In genomic region chr10:97280783-97281182, GRCh38 we compare ENCODE assay signal across 18 cellular contexts. TPM values are rescaled to one million over a fixed set of nuclear protein-coding genes. Genes with fewer than 3 reads are reported as not detected.
A peak's percentile ranks its signal among the peaks of the same experiment; 100 is the strongest.
DNase-seq lines count a peak whose midpoint lies in the region; ATAC-seq and TF ChIP-seq lines count a peak whose summit lies in the region.
"Had no signal": no experiment of that assay in that cellular context is flagged by ENCODE, and none has a peak within 500 bp of the region (broad histone marks: within the 10 kb centered on the region; RNA-seq: fewer than 3 reads in every experiment).

No MANE protein-coding gene starts in this region.

- H3K4me3 ChIP-seq in heart left ventricle, result no peak overlapping the region
- H3K4me3 ChIP-seq: MG63 had no signal

- H3K27ac Mint-ChIP-seq in activated naive CD4-positive, alpha-beta T cell treated with anti-CD3 and anti-CD28 coated beads, Interleukin-2, amount 50 U/mL, for 24 hours, result peak overlapping the region; percentile 17
- peak overlapping the region in 4 of 7 donors; percentile 37 to 74 (median 68) for H3K27ac Mint-ChIP-seq in CD14-positive monocyte

- no peak overlapping the region for H3K4me3 Mint-ChIP-seq in activated naive CD4-positive, alpha-beta T cell treated with anti-CD3 and anti-CD28 coated beads, Interleukin-2, amount 50 U/mL, for 24 hours
- H3K4me3 Mint-ChIP-seq in CD14-positive monocyte, result no peak overlapping the region
- H3K4me3 Mint-ChIP-seq: H9 had no signal

- H3K27me3 Mint-ChIP-seq in activated naive CD4-positive, alpha-beta T cell treated with anti-CD3 and anti-CD28 coated beads, Interleukin-2, amount 50 U/mL, for 24 hours, result no peaks in the 10 kb centered on the region
- no peaks in the 10 kb centered on the region for H3K27me3 Mint-ChIP-seq in CD14-positive monocyte (ENCODE audit: low read depth in 3 of 3)

- no peaks in the 10 kb centered on the region for H3K9me3 Mint-ChIP-seq in activated naive CD4-positive, alpha-beta T cell treated with anti-CD3 and anti-CD28 coated beads, Interleukin-2, amount 50 U/mL, for 24 hours
- H3K9me3 Mint-ChIP-seq in CD14-positive monocyte, result no peaks in the 10 kb centered on the region
- H3K9me3 Mint-ChIP-seq: H9 had no signal

- no peaks in the 10 kb centered on the region for H3K9me3 ChIP-seq in heart left ventricle
- H3K9me3 ChIP-seq: MG63 had no signal

- H3K36me3 ChIP-seq in heart left ventricle, result no peaks in the 10 kb centered on the region
- H3K36me3 ChIP-seq: MG63 had no signal

- TF ChIP-seq CTCF in CD14-positive monocyte (IDR thresholded peaks at IDR 0.05) (no peak), heart left ventricle (IDR thresholded peaks at IDR 0.05) (no peak)

- peak; percentile 93 for ATAC-seq in left colon
- ATAC-seq in heart left ventricle, result no peak

- no peak overlapping the region for H3K27ac ChIP-seq in heart left ventricle
- H3K27ac ChIP-seq: 22Rv1, KMS-11 had no signal

- peak; percentile 4 for DNase-seq in DMS79 treated with DMSO at 0.1 percent for 48 hours (lab: John Stamatoyannopoulos, UW)
- DNase-seq in DMS79 (lab: John Stamatoyannopoulos, UW), result no peak
- no peak for DNase-seq in activated naive CD4-positive, alpha-beta T cell (lab: John Stamatoyannopoulos, UW)
- DNase-seq in CD14-positive monocyte (ENCODE audit: low spot score), result no peak
- no peak for DNase-seq in left colon
- DNase-seq in heart left ventricle, result no peak
- no peak for DNase-seq in hypothalamus (lab: John Stamatoyannopoulos, UW)
- DNase-seq: C1 segment of cervical spinal cord; H9; MG63; NCI-H1105 treated with DMSO at 0.1 percent for 48 hours; NCI-H187; NCI-H69; NK-92 treated with Interleukin-12 subunit alpha and Interleukin-12 subunit beta, amount 100 ng/mL, for 24 hours; OCI-M1 had no signal

- WGBS in heart left ventricle, 4 donors, result 76 to 92% (median 91%) methylated on average over 3 of the region's 3 CpGs

- H3K27me3 ChIP-seq in heart left ventricle, result no peaks in the 10 kb centered on the region
- H3K27me3 ChIP-seq: MG63 had no signal

- TF ChIP-seq POLR2A in heart left ventricle (IDR thresholded peaks at IDR 0.05), result no peak

- intact Hi-C loops in CD14-positive monocyte (cut with micrococcal nuclease), result no loop called here
- intact Hi-C loops in left colon (cut with DNase I, micrococcal nuclease), result loop anchor here in 1 of 2 donors (10.0 kb wide), 1 partner anchor 54 kb away; the partner anchor contains the start of gene FRAT2
- intact Hi-C loops in heart left ventricle (cut with DNase I), result loop anchor here in 2 of 10 donors (5.0 kb wide), 3 partner anchors 37 to 57 kb away; partner anchors contain the start of genes FRAT1 (in 1 of the 2) and FRAT2 (in 1 of the 2)

- H3K4me1 Mint-ChIP-seq in activated naive CD4-positive, alpha-beta T cell treated with anti-CD3 and anti-CD28 coated beads, Interleukin-2, amount 50 U/mL, for 24 hours, result peaks cover 18% of the 10 kb centered on the region
- peaks cover 37% of the 10 kb centered on the region for H3K4me1 Mint-ChIP-seq in CD14-positive monocyte

- H3K4me1 ChIP-seq in heart left ventricle, result peaks cover 0 to 25% (median 11%) of the 10 kb centered on the region in 12 donors

- no peaks in the 10 kb centered on the region for H3K36me3 Mint-ChIP-seq in activated naive CD4-positive, alpha-beta T cell treated with anti-CD3 and anti-CD28 coated beads, Interleukin-2, amount 50 U/mL, for 24 hours
- H3K36me3 Mint-ChIP-seq in CD14-positive monocyte, result peaks cover 2 to 8% of the 10 kb centered on the region in 2 donors

RNA-seq across cellular contexts. Expression of gene ARHGAP19, which starts 11.7 kb away (rescaled TPM):
- polyA plus RNA-seq in CD14-positive monocyte (10 to 100 TPM in 1 of 2 donors, 1 to 10 TPM in 1; 8.3 to 10.6 TPM), heart left ventricle (1 to 10 TPM; 1.1 to 2.7 TPM)
- total RNA-seq in left colon (1 to 10 TPM; 6.4 to 6.8 TPM), heart left ventricle (1 to 10 TPM; 3.0 to 7.4 (median 4.1) TPM)

RNA-seq across cellular contexts. Expression of gene FRAT1, which starts 38.3 kb away (rescaled TPM):
- polyA plus RNA-seq in CD14-positive monocyte (10 to 100 TPM; 17.0 to 34.4 TPM), heart left ventricle (1 to 10 TPM; 1.1 to 2.0 TPM)
- total RNA-seq in left colon (10 to 100 TPM in 1 of 2 donors, 1 to 10 TPM in 1; 6.9 to 10.5 TPM), heart left ventricle (1 to 10 TPM; 2.0 to 5.2 (median 4.4) TPM)

RNA-seq across cellular contexts. Expression of gene FRAT2, which starts 53.7 kb away (rescaled TPM):
- polyA plus RNA-seq in CD14-positive monocyte (10 to 100 TPM; 29.4 to 62.4 TPM), heart left ventricle (1 to 10 TPM; 3.4 to 4.6 TPM)
- total RNA-seq in left colon (10 to 100 TPM; 41.4 to 43.9 TPM), heart left ventricle (10 to 100 TPM in 1 of 9 donors, 1 to 10 TPM in 8; 4.4 to 12.4 (median 7.5) TPM)
